8 cellular contexts compared by ENCODE assay signal in the genomic region with DNA sequence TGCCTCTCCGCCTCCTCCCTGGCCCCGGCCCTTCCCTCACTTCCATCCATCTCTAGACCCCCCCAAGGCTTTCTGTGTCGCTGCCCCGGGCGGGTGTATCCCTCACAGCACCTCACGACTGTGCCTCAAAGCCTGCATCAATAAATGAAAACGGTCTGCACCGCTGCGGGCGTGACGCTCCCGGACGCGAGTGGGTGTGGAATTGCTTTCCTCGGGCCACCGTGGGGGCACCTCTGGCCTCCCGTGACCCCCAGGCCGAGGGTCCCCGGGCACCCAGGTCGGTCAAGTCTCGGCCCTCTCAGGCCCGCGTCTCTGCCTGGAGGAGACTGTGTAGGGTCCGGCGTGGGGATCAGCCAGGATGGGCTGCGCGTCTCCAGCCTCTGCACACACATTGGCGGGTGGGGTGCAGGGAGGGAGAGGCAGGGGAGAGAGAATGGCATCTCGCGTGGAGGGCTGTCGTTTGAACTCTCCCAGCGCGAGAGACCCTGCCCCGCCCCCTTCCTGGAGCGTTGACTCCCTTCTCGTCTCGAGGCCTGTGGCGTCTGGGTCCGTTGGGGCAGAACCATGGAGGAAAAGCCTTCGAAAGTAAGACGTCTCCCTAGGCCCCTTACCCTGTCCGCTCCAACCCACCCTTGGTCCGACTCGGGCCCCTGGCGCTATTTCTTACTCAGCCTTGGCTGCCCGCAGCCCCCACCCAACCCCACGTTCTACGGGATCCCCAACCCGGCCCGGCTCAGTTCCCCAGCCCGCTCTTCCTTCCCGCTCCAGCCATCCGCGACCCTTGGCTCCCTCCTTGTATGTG. TPM values are rescaled to one million over a fixed set of nuclear protein-coding genes. Genes with fewer than 3 reads are reported as not detected.
A peak's percentile ranks its signal among the peaks of the same experiment; 100 is the strongest.
DNase-seq lines count a peak whose midpoint lies in the region; ATAC-seq and TF ChIP-seq lines count a peak whose summit lies in the region.

A gene with protein sequence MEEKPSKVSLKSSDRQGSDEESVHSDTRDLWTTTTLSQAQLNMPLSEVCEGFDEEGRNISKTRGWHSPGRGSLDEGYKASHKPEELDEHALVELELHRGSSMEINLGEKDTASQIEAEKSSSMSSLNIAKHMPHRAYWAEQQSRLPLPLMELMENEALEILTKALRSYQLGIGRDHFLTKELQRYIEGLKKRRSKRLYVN (plus strand): TSS at position 512 of the 802 bp plus-strand sequence. CDS start 53 bp downstream, at position 565.

- peaks cover 29% of the 10 kb centered on the region for H3K4me1 Mint-ChIP-seq in T-helper 17 cell

- peaks cover 11% of the 10 kb centered on the region for H3K4me1 ChIP-seq in rectal smooth muscle tissue (ENCODE audit: control insufficient read depth, insufficient read depth, low read length)

- no peak within 1 kb of the TSS for H3K9ac ChIP-seq in rectal smooth muscle tissue (ENCODE audit: low read length)

- TF ChIP-seq CTCF in GM12864 (IDR thresholded peaks at IDR 0.05; ENCODE audit: low read depth, low read length, missing control alignments) (no peak), fibroblast of pulmonary artery (IDR thresholded peaks at IDR 0.05; ENCODE audit: low read length, missing control alignments) (no peak)

- H3K4me3 ChIP-seq in GM12864 (ENCODE audit: low read depth, low read length) (peak within 1 kb of the TSS; percentile 22), fibroblast of pulmonary artery (replicated peaks; ENCODE audit: low read depth, low read length) (peak within 1 kb of the TSS; percentile 40), rectal smooth muscle tissue (ENCODE audit: low read length) (peak within 1 kb of the TSS; percentile 52)

- H3K36me3 Mint-ChIP-seq in T-helper 17 cell (ENCODE audit: low read depth): peaks cover 2% of the 10 kb centered on the region

- no peak for DNase-seq in GM12864 (ENCODE audit: low read depth)
- DNase-seq in T-helper 17 cell: no peak
- DNase-seq in fibroblast of pulmonary artery (ENCODE audit: low read depth): no peak
- no peak for DNase-seq in activated CD4-positive, CD25-positive, alpha-beta regulatory T cell treated with anti-CD3 and anti-CD28 coated beads, Interleukin-2, amount 50 U/mL, for 72 hours
- no peak for DNase-seq in amniotic stem cell (lab: John Stamatoyannopoulos, UW)
- no peak for DNase-seq in NCI-H2029 treated with DMSO at 0.1 percent for 48 hours (lab: John Stamatoyannopoulos, UW)

- H3K27me3 ChIP-seq in rectal smooth muscle tissue (ENCODE audit: control insufficient read depth, insufficient read depth, low read length): peaks cover 42% of the 10 kb centered on the region

- ATAC-seq in T-helper 17 cell (no peak), GM18505 (IDR thresholded peaks at IDR 0.05; ENCODE audit: unreplicated experiment) (no peak)

- H3K36me3 ChIP-seq in rectal smooth muscle tissue (ENCODE audit: control insufficient read depth, insufficient read depth, low read length): no peaks in the 10 kb centered on the region

- no peaks in the 10 kb centered on the region for H3K9me3 ChIP-seq in T-helper 17 cell (ENCODE audit: control insufficient read depth, low read length, poor library complexity, severe bottlenecking)

- H3K27ac Mint-ChIP-seq in T-helper 17 cell: peak within 1 kb of the TSS; percentile 85

- TF ChIP-seq POLR2A in GM18505 (IDR thresholded peaks at IDR 0.05; ENCODE audit: borderline replicate concordance, extremely low read depth, insufficient read depth, insufficient read length): no peak

- peaks cover 43% of the 10 kb centered on the region for H3K27me3 Mint-ChIP-seq in T-helper 17 cell

- H3K27ac ChIP-seq in rectal smooth muscle tissue (ENCODE audit: low read depth, low read length): no peak within 1 kb of the TSS

- H3K4me3 Mint-ChIP-seq in T-helper 17 cell: peak within 1 kb of the TSS; percentile 88

RNA-seq across cellular contexts. Expression of the gene that starts here (rescaled TPM):
- not detected for total RNA-seq in T-helper 17 cell
